ENCODE assay signal across 1 cellular context in the genomic region with DNA sequence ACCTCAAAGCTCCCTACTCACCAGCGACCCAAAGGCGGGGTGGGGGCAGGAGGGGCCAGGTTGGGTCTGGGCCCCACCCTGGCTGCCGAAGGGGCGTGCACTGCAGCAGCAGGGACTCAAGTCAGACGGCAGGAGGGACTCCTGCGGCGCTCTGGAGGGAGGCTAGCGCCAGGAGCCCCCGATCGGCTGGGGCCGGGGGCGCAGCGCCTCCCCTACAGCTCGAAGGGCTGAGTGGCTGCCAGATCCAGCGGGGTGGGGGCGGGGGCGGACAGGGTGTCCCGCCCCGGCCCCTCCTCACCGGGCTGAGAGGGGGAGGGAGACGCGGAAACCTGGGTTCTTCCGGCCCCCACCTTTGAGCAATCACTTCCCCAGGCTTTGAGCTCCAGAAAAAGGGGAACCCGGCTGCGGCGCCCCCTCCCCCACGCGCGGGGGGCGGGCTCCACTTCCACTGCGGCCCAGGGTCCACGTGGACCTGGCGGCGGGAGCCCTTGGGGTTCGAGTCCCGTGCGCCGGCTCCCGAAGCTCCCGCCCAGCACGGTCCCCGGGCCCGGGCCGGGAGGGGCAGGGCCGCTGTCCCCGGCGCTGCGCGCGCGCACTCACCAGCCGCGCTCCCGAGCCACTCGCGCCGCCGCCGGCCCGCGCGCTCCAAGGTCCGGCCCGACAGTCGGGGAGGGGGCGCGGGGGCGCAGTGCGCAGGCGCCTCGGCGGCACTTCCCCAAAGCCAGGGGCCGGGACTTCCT.
TF ChIP-seq lines count a peak whose summit lies in the region.

A gene with protein sequence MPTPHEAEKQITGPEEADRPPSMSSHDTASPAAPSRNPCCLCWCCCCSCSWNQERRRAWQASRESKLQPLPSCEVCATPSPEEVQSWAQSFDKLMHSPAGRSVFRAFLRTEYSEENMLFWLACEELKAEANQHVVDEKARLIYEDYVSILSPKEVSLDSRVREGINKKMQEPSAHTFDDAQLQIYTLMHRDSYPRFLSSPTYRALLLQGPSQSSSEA (minus strand): TSS at position 246 of the 740 bp plus-strand sequence. CDS start 2,632 bp downstream, outside the sequence.

TF ChIP-seq in GM12878, 131 proteins besides CTCF, POLR2A, EP300 and RAD21 (continued from another document and continues in another):
- no peak for TF ChIP-seq CBFB (IDR thresholded peaks at IDR 0.05; ENCODE audit: low read depth)
- no peak for TF ChIP-seq ATF7 (IDR thresholded peaks at IDR 0.05; ENCODE audit: low read depth)
- TF ChIP-seq CEBPB (IDR thresholded peaks at IDR 0.05; ENCODE audit: borderline replicate concordance in 1 of 2, low read depth in 2 of 2, low read length in 2 of 2) = no peak
- no peak for TF ChIP-seq KLF5 (IDR thresholded peaks at IDR 0.05; ENCODE audit: partially characterized antibody)
- TF ChIP-seq, protein P1, sequence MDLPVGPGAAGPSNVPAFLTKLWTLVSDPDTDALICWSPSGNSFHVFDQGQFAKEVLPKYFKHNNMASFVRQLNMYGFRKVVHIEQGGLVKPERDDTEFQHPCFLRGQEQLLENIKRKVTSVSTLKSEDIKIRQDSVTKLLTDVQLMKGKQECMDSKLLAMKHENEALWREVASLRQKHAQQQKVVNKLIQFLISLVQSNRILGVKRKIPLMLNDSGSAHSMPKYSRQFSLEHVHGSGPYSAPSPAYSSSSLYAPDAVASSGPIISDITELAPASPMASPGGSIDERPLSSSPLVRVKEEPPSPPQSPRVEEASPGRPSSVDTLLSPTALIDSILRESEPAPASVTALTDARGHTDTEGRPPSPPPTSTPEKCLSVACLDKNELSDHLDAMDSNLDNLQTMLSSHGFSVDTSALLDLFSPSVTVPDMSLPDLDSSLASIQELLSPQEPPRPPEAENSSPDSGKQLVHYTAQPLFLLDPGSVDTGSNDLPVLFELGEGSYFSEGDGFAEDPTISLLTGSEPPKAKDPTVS (IDR thresholded peaks at IDR 0.05; ENCODE audit: low read depth, low read length) = no peak
- TF ChIP-seq, protein P2, sequence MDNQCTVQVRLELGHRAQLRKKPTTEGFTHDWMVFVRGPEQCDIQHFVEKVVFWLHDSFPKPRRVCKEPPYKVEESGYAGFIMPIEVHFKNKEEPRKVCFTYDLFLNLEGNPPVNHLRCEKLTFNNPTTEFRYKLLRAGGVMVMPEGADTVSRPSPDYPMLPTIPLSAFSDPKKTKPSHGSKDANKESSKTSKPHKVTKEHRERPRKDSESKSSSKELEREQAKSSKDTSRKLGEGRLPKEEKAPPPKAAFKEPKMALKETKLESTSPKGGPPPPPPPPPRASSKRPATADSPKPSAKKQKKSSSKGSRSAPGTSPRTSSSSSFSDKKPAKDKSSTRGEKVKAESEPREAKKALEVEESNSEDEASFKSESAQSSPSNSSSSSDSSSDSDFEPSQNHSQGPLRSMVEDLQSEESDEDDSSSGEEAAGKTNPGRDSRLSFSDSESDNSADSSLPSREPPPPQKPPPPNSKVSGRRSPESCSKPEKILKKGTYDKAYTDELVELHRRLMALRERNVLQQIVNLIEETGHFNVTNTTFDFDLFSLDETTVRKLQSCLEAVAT (IDR thresholded peaks at IDR 0.05) = no peak
- peak; percentile 59; the same call in 1 of the 2 replicates for TF ChIP-seq SIN3A (IDR thresholded peaks at IDR 0.05; ENCODE audit: low read depth, low read length)
- no peak for TF ChIP-seq TARDBP (IDR thresholded peaks at IDR 0.05; ENCODE audit: borderline replicate concordance)
- TF ChIP-seq, protein P3, sequence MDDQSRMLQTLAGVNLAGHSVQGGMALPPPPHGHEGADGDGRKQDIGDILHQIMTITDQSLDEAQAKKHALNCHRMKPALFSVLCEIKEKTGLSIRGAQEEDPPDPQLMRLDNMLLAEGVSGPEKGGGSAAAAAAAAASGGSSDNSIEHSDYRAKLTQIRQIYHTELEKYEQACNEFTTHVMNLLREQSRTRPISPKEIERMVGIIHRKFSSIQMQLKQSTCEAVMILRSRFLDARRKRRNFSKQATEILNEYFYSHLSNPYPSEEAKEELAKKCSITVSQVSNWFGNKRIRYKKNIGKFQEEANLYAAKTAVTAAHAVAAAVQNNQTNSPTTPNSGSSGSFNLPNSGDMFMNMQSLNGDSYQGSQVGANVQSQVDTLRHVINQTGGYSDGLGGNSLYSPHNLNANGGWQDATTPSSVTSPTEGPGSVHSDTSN (IDR thresholded peaks at IDR 0.05; ENCODE audit: insufficient replicate concordance, low read depth, low read length) = no peak
- no peak for TF ChIP-seq SIX5 (IDR thresholded peaks at IDR 0.05; ENCODE audit: low read depth, low read length, severe bottlenecking)
- no peak for TF ChIP-seq EZH2 (IDR thresholded peaks at IDR 0.05; ENCODE audit: borderline replicate concordance, control insufficient read depth, low read depth, low read length)
- TF ChIP-seq JUND (IDR thresholded peaks at IDR 0.05; ENCODE audit: low read depth, low read length) = no peak
- TF ChIP-seq WRNIP1 (IDR thresholded peaks at IDR 0.05; ENCODE audit: borderline replicate concordance, low read depth, low read length) = no peak
- TF ChIP-seq, protein P4, sequence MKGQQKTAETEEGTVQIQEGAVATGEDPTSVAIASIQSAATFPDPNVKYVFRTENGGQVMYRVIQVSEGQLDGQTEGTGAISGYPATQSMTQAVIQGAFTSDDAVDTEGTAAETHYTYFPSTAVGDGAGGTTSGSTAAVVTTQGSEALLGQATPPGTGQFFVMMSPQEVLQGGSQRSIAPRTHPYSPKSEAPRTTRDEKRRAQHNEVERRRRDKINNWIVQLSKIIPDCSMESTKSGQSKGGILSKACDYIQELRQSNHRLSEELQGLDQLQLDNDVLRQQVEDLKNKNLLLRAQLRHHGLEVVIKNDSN (IDR thresholded peaks at IDR 0.05; ENCODE audit: borderline replicate concordance, extremely low read length, insufficient read depth, low read depth, low read length) = no peak
- TF ChIP-seq LARP7 (IDR thresholded peaks at IDR 0.05) = peak; percentile 70; the same call in 1 of the 2 replicates
- TF ChIP-seq, protein P5, sequence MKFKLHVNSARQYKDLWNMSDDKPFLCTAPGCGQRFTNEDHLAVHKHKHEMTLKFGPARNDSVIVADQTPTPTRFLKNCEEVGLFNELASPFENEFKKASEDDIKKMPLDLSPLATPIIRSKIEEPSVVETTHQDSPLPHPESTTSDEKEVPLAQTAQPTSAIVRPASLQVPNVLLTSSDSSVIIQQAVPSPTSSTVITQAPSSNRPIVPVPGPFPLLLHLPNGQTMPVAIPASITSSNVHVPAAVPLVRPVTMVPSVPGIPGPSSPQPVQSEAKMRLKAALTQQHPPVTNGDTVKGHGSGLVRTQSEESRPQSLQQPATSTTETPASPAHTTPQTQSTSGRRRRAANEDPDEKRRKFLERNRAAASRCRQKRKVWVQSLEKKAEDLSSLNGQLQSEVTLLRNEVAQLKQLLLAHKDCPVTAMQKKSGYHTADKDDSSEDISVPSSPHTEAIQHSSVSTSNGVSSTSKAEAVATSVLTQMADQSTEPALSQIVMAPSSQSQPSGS (IDR thresholded peaks at IDR 0.05; ENCODE audit: low read length) = no peak
- no peak for TF ChIP-seq FOS (IDR thresholded peaks at IDR 0.05; ENCODE audit: borderline replicate concordance, extremely low read depth, insufficient read length)
- TF ChIP-seq RBBP5 (conservative IDR thresholded peaks at IDR 0.05) = no peak
- TF ChIP-seq GABPA (IDR thresholded peaks at IDR 0.05; ENCODE audit: low read depth) = no peak
- peak; percentile 35; the same call in 1 of the 2 replicates for TF ChIP-seq TCF12 (IDR thresholded peaks at IDR 0.05; ENCODE audit: low read depth, low read length)
- no peak for TF ChIP-seq HDAC6 (IDR thresholded peaks at IDR 0.05; ENCODE audit: unreplicated experiment)
- TF ChIP-seq, protein P6, sequence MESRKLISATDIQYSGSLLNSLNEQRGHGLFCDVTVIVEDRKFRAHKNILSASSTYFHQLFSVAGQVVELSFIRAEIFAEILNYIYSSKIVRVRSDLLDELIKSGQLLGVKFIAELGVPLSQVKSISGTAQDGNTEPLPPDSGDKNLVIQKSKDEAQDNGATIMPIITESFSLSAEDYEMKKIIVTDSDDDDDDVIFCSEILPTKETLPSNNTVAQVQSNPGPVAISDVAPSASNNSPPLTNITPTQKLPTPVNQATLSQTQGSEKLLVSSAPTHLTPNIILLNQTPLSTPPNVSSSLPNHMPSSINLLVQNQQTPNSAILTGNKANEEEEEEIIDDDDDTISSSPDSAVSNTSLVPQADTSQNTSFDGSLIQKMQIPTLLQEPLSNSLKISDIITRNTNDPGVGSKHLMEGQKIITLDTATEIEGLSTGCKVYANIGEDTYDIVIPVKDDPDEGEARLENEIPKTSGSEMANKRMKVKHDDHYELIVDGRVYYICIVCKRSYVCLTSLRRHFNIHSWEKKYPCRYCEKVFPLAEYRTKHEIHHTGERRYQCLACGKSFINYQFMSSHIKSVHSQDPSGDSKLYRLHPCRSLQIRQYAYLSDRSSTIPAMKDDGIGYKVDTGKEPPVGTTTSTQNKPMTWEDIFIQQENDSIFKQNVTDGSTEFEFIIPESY (IDR thresholded peaks at IDR 0.05) = no peak
- no peak for TF ChIP-seq ZNF207 (IDR thresholded peaks at IDR 0.05; ENCODE audit: borderline replicate concordance)
- no peak for TF ChIP-seq SP1 (IDR thresholded peaks at IDR 0.05; ENCODE audit: low read depth, low read length)
- TF ChIP-seq BRCA1 (IDR thresholded peaks at IDR 0.05; ENCODE audit: low read depth, low read length) = no peak
- no peak for TF ChIP-seq TCF3 (IDR thresholded peaks at IDR 0.05; ENCODE audit: borderline replicate concordance, insufficient read depth, low read depth, low read length)
- TF ChIP-seq CHD4 (IDR thresholded peaks at IDR 0.05) = no peak
- no peak for TF ChIP-seq PAX5 (IDR thresholded peaks at IDR 0.05; ENCODE audit: borderline replicate concordance, low read depth, low read length)
- TF ChIP-seq DPF2 (IDR thresholded peaks at IDR 0.05) = no peak; the same call in none of the 2 replicates
- no peak for TF ChIP-seq NFYA (IDR thresholded peaks at IDR 0.05; ENCODE audit: borderline replicate concordance, low read depth, low read length)
- TF ChIP-seq RELA (IDR thresholded peaks at IDR 0.05; ENCODE audit: borderline replicate concordance, partially characterized antibody) = no peak
- TF ChIP-seq, protein P7, sequence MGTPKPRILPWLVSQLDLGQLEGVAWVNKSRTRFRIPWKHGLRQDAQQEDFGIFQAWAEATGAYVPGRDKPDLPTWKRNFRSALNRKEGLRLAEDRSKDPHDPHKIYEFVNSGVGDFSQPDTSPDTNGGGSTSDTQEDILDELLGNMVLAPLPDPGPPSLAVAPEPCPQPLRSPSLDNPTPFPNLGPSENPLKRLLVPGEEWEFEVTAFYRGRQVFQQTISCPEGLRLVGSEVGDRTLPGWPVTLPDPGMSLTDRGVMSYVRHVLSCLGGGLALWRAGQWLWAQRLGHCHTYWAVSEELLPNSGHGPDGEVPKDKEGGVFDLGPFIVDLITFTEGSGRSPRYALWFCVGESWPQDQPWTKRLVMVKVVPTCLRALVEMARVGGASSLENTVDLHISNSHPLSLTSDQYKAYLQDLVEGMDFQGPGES (IDR thresholded peaks at IDR 0.05) = no peak
- TF ChIP-seq BCL11A (IDR thresholded peaks at IDR 0.05; ENCODE audit: low read depth, low read length) = no peak
- TF ChIP-seq, protein P8, sequence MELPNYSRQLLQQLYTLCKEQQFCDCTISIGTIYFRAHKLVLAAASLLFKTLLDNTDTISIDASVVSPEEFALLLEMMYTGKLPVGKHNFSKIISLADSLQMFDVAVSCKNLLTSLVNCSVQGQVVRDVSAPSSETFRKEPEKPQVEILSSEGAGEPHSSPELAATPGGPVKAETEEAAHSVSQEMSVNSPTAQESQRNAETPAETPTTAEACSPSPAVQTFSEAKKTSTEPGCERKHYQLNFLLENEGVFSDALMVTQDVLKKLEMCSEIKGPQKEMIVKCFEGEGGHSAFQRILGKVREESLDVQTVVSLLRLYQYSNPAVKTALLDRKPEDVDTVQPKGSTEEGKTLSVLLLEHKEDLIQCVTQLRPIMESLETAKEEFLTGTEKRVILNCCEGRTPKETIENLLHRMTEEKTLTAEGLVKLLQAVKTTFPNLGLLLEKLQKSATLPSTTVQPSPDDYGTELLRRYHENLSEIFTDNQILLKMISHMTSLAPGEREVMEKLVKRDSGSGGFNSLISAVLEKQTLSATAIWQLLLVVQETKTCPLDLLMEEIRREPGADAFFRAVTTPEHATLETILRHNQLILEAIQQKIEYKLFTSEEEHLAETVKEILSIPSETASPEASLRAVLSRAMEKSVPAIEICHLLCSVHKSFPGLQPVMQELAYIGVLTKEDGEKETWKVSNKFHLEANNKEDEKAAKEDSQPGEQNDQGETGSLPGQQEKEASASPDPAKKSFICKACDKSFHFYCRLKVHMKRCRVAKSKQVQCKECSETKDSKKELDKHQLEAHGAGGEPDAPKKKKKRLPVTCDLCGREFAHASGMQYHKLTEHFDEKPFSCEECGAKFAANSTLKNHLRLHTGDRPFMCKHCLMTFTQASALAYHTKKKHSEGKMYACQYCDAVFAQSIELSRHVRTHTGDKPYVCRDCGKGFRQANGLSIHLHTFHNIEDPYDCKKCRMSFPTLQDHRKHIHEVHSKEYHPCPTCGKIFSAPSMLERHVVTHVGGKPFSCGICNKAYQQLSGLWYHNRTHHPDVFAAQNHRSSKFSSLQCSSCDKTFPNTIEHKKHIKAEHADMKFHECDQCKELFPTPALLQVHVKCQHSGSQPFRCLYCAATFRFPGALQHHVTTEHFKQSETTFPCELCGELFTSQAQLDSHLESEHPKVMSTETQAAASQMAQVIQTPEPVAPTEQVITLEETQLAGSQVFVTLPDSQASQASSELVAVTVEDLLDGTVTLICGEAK (IDR thresholded peaks at IDR 0.05; ENCODE audit: borderline replicate concordance) = no peak
- TF ChIP-seq RAD51 (IDR thresholded peaks at IDR 0.05) = no peak
- no peak for TF ChIP-seq NFIC (IDR thresholded peaks at IDR 0.05; ENCODE audit: low read depth, low read length)
- 0 out of 2 replicates have a peak, but pooled peaks have one; percentile 53 for TF ChIP-seq SMARCA5 (IDR thresholded peaks at IDR 0.05)
- TF ChIP-seq NR2C1 (IDR thresholded peaks at IDR 0.05) = peak; percentile 58; the same call in 1 of the 2 replicates
- no peak for TF ChIP-seq MYB (IDR thresholded peaks at IDR 0.05; ENCODE audit: borderline replicate concordance, low read depth, low read length)
- peak; percentile 95 for TF ChIP-seq IKZF1 (conservative IDR thresholded peaks at IDR 0.05)
- peak; percentile 75 for TF ChIP-seq MXI1 (IDR thresholded peaks at IDR 0.05; ENCODE audit: low read depth, low read length)
- TF ChIP-seq STAT3 (IDR thresholded peaks at IDR 0.05; ENCODE audit: low read depth, low read length) = no peak
- TF ChIP-seq ZNF622 (IDR thresholded peaks at IDR 0.05) = no peak
- TF ChIP-seq EED (IDR thresholded peaks at IDR 0.05; ENCODE audit: low read depth) = no peak
- TF ChIP-seq HDGF (IDR thresholded peaks at IDR 0.05) = no peak
- no peak for TF ChIP-seq SRF (IDR thresholded peaks at IDR 0.05; ENCODE audit: low read depth in 2 of 2, low read length in 2 of 2)
